ENCODE assay signal across 8 cellular contexts in genomic region chr13:94595006-94595942, GRCh38. TPM values are rescaled to one million over a fixed set of nuclear protein-coding genes. Genes with fewer than 3 reads are reported as not detected.
DNase-seq lines count a peak whose midpoint lies in the region; ATAC-seq and TF ChIP-seq lines count a peak whose summit lies in the region.

No MANE protein-coding gene starts in this region.

- in situ Hi-C loops in GM23248 (cut with MboI): no loop called here

- peak overlapping the region; percentile 95 for H3K9ac ChIP-seq in GM23248

- H3K4me3 Mint-ChIP-seq in activated CD8-positive, alpha-beta T cell treated with anti-CD3 and anti-CD28 coated beads for 36 hours: peak overlapping the region; percentile 97
- H3K4me3 Mint-ChIP-seq in natural killer cell: peak overlapping the region; percentile 97

- ATAC-seq in activated CD8-positive, alpha-beta T cell treated with anti-CD3 and anti-CD28 coated beads for 36 hours: peak; percentile 63
- ATAC-seq in natural killer cell: peak; percentile 35 to 50 (median 47)

- no peak for TF ChIP-seq CTCF in GM12864 (IDR thresholded peaks at IDR 0.05; ENCODE audit: low read depth, low read length, missing control alignments)
- no peak for TF ChIP-seq CTCF in activated CD8-positive, alpha-beta T cell treated with anti-CD3 and anti-CD28 coated beads for 36 hours (IDR thresholded peaks at IDR 0.05)
- no peak for TF ChIP-seq CTCF in natural killer cell (IDR thresholded peaks at IDR 0.05)

- no peaks in the 10 kb centered on the region for H4K20me1 ChIP-seq in GM23248 (ENCODE audit: insufficient read depth)

- CTCF ChIA-PET in activated CD8-positive, alpha-beta T cell treated with anti-CD3 and anti-CD28 coated beads for 36 hours (lab: Charles Lee): interaction anchor here (0.8 to 1.9 kb wide), 6 partner anchors 18 to 160 kb away, joined by 3 to 12 read pairs (median 4); no protein-coding TSS in a partner anchor

- intact Hi-C loops in activated CD8-positive, alpha-beta T cell treated with anti-CD3 and anti-CD28 coated beads for 36 hours (cut with micrococcal nuclease): loop anchor here (5.0 kb wide), 1 partner anchor 48 kb away; no protein-coding TSS in a partner anchor
- intact Hi-C loops in natural killer cell (cut with micrococcal nuclease): no loop called here

- no peaks in the 10 kb centered on the region for H3F3A ChIP-seq in GM23248 (ENCODE audit: insufficient read depth)

- peaks cover 29% of the 10 kb centered on the region for H3K36me3 Mint-ChIP-seq in activated CD8-positive, alpha-beta T cell treated with anti-CD3 and anti-CD28 coated beads for 36 hours (ENCODE audit: low read depth)
- H3K36me3 Mint-ChIP-seq in natural killer cell: no peaks in the 10 kb centered on the region

- peak overlapping the region; percentile 62 for H3K27ac ChIP-seq in GM23248

- peaks cover 55% of the 10 kb centered on the region for H3K79me2 ChIP-seq in GM23248 (ENCODE audit: insufficient read depth)

- H3K9me3 Mint-ChIP-seq in activated CD8-positive, alpha-beta T cell treated with anti-CD3 and anti-CD28 coated beads for 36 hours: no peaks in the 10 kb centered on the region
- H3K9me3 Mint-ChIP-seq in natural killer cell: no peaks in the 10 kb centered on the region

- peak overlapping the region; percentile 93 for H3K27ac Mint-ChIP-seq in activated CD8-positive, alpha-beta T cell treated with anti-CD3 and anti-CD28 coated beads for 36 hours
- peak overlapping the region; percentile 89 to 94 for H3K27ac Mint-ChIP-seq in natural killer cell

- peaks cover 37% of the 10 kb centered on the region for H3K4me1 Mint-ChIP-seq in activated CD8-positive, alpha-beta T cell treated with anti-CD3 and anti-CD28 coated beads for 36 hours (ENCODE audit: low read depth)
- H3K4me1 Mint-ChIP-seq in natural killer cell: peaks cover 27 to 33% of the 10 kb centered on the region in 2 donors

- H3K4me2 ChIP-seq in GM23248 (ENCODE audit: unreplicated experiment): peak overlapping the region; percentile 80

- peak overlapping the region; percentile 98 for H2AFZ ChIP-seq in GM23248

- no peaks in the 10 kb centered on the region for H3K27me3 ChIP-seq in GM23248 (replicated peaks; ENCODE audit: insufficient read depth)

- TF ChIP-seq POLR2A in erythroblast (IDR thresholded peaks at IDR 0.05; ENCODE audit: low read length): no peak

- no peaks in the 10 kb centered on the region for H3K27me3 Mint-ChIP-seq in activated CD8-positive, alpha-beta T cell treated with anti-CD3 and anti-CD28 coated beads for 36 hours
- H3K27me3 Mint-ChIP-seq in natural killer cell (ENCODE audit: low read depth in 2 of 2): no peaks in the 10 kb centered on the region

- WGBS in GM23248 (ENCODE audit: low coverage in 1 of 2, low lambda C conversion rate in 2 of 2, missing lambda C conversion rate in 2 of 2), 2 experiments: 13 to 14% methylated on average over 16 of the region's 16 CpGs

- H3K4me3 ChIP-seq in GM12864 (ENCODE audit: low read depth, low read length) (peak overlapping the region; percentile 91), GM23248 (peak overlapping the region; percentile 94)

- H3K9me3 ChIP-seq in GM23248 (ENCODE audit: low read depth): no peaks in the 10 kb centered on the region

- no peaks in the 10 kb centered on the region for H3K9me2 ChIP-seq in GM23248 (ENCODE audit: insufficient read depth)

- POLR2A ChIA-PET in activated CD8-positive, alpha-beta T cell treated with anti-CD3 and anti-CD28 coated beads for 36 hours (lab: Charles Lee): interaction anchor here (0.5 to 1.8 kb wide), 8 partner anchors 10 to 1849 kb away, joined by 3 to 27 read pairs (median 3); no protein-coding TSS in a partner anchor

- peaks cover 17% of the 10 kb centered on the region for H3K4me1 ChIP-seq in GM23248 (ENCODE audit: insufficient read depth)

- DNase-seq in GM12864 (ENCODE audit: low read depth): no peak
- peak; percentile 71 for DNase-seq in GM23248
- DNase-seq in Kasumi-1 (lab: John Stamatoyannopoulos, UW): peak; percentile 56 to 60
- peak; percentile 56 for DNase-seq in activated CD8-positive, alpha-beta T cell treated with anti-CD3 and anti-CD28 coated beads for 36 hours
- DNase-seq in erythroblast (lab: John Stamatoyannopoulos, UW): peak; percentile 59 to 72
- no peak for DNase-seq in natural killer cell
- no peak for DNase-seq in KG1 (lab: John Stamatoyannopoulos, UW)
- DNase-seq in NCI-H524 treated with DMSO at 0.1 percent for 48 hours (lab: John Stamatoyannopoulos, UW): no peak

- peaks cover 13% of the 10 kb centered on the region; the same call in 1 of the 2 replicates for H3K36me3 ChIP-seq in GM23248 (ENCODE audit: low read depth)

RNA-seq across cellular contexts. Expression of gene TGDS, which starts 0.7 kb away (rescaled TPM):
- total RNA-seq in GM23248 (2014; rRNA removed; shearing (Covaris generic)): 12.9 and 18.3 TPM in 2 replicates
- polyA plus RNA-seq in GM23248 (2016; fragmentation: Nextera tagmentation; extraction: Ambion mirVana): 12.9 and 14.2 TPM in 2 replicates
- total RNA-seq in activated CD8-positive, alpha-beta T cell treated with anti-CD3 and anti-CD28 coated beads for 36 hours: 10 to 100 TPM; 24.0 to 27.0 TPM
- total RNA-seq in natural killer cell: 1 to 10 TPM; 6.9 to 9.0 (median 7.7) TPM

RNA-seq across cellular contexts. Expression of gene GPR180, which starts 6.4 kb away (rescaled TPM):
- total RNA-seq in GM23248 (2014; rRNA removed; shearing (Covaris generic)): 7.7 and 8.1 TPM in 2 replicates
- 5.8 and 6.3 TPM in 2 replicates for polyA plus RNA-seq in GM23248 (2016; fragmentation: Nextera tagmentation; extraction: Ambion mirVana)
- total RNA-seq in activated CD8-positive, alpha-beta T cell treated with anti-CD3 and anti-CD28 coated beads for 36 hours: 1 to 10 TPM; 7.5 to 7.7 TPM
- 1 to 10 TPM; 2.0 to 2.9 (median 2.7) TPM for total RNA-seq in natural killer cell

Comparison
In these comparisons a context has a peak if more than half of its experiments do, and no peak if none do; other contexts are left out.
1. DNase-seq: peak in GM23248 (single experiment), Kasumi-1 (2 of 2), activated CD8-positive, alpha-beta T cell treated with anti-CD3 and anti-CD28 coated beads for 36 hours (single experiment) and erythroblast (2 of 2); none in GM12864 (single experiment), natural killer cell (single experiment), KG1 (single experiment) and NCI-H524 treated with DMSO at 0.1 percent for 48 hours (single experiment).